ENCODE assay signal across 16 cellular contexts in genomic region chr4:41432219-41432618, GRCh38.
DNase-seq lines count a peak whose midpoint lies in the region; ATAC-seq and TF ChIP-seq lines count a peak whose summit lies in the region.
"Had no signal": no experiment of that assay in that cellular context is flagged by ENCODE, and none has a peak within 500 bp of the region (broad histone marks: within the 10 kb centered on the region; RNA-seq: fewer than 3 reads in every experiment).

No MANE protein-coding gene starts in this region.

- peak overlapping the region; percentile 41; the same call in 1 of the 2 replicates for H3K9ac ChIP-seq in HUES64 (ENCODE audit: low read depth, low read length)

- TF ChIP-seq EP300 in upper lobe of left lung (IDR thresholded peaks at IDR 0.05), result no peak

- no peak for TF ChIP-seq CTCF in coronary artery (IDR thresholded peaks at IDR 0.05)
- TF ChIP-seq CTCF in upper lobe of left lung (IDR thresholded peaks at IDR 0.05), result no peak

- ATAC-seq in upper lobe of left lung (ENCODE audit: low FRiP score in 2 of 2) (no peak), GM19463 (IDR thresholded peaks at IDR 0.05; ENCODE audit: unreplicated experiment) (no peak)
- ATAC-seq in stimulated activated naive CD8-positive, alpha-beta T cell treated with anti-CD3 and anti-CD28 coated beads, Interleukin-15, Interleukin-2, amounts not matched to agents 100 U/mL and 50 U/mL, for 24 hours, result no peak

- H3K4me3 ChIP-seq in HUES64 (ENCODE audit: low read length) (no peak overlapping the region), coronary artery (no peak overlapping the region), mesodermal cell (ENCODE audit: extremely low read depth, insufficient read depth, low read length, poor library complexity, severe bottlenecking) (no peak overlapping the region), upper lobe of left lung (no peak overlapping the region)
- H3K4me3 ChIP-seq: spleen, suprapubic skin had no signal

- WGBS in HUES64, result 26% methylated on average over 2 of the region's 2 CpGs
- WGBS in mesodermal cell (ENCODE audit: insufficient coverage in 2 of 2), 2 experiments, result no CpG with 5 or more reads among the region's 2 CpGs
- WGBS in upper lobe of left lung, 2 donors, result 61 to 84% methylated on average over 2 of the region's 2 CpGs

- H3K9me3 ChIP-seq in HUES64 (ENCODE audit: insufficient read depth, low read depth, low read length) (no peaks in the 10 kb centered on the region), mesodermal cell (ENCODE audit: control insufficient read depth, low read length) (no peaks in the 10 kb centered on the region), upper lobe of left lung (no peaks in the 10 kb centered on the region)
- H3K9me3 ChIP-seq: neutrophil, suprapubic skin had no signal

- TF ChIP-seq POLR2A in upper lobe of left lung (IDR thresholded peaks at IDR 0.05), result no peak

- DNase-seq in coronary artery (ENCODE audit: low spot score) (no peak), upper lobe of left lung (no peak), nucleus accumbens (lab: John Stamatoyannopoulos, UW) (no peak)
- DNase-seq in stimulated activated naive CD8-positive, alpha-beta T cell treated with anti-CD3 and anti-CD28 coated beads, Interleukin-15, Interleukin-2, amounts not matched to agents 100 U/mL and 50 U/mL, for 24 hours, result no peak
- DNase-seq: activated naive CD4-positive, alpha-beta T cell; KG1; NCI-H1092 treated with DMSO at 0.1 percent for 48 hours; NCI-H2107; NCI-H510A; RPMI8226; spleen had no signal

- H3K27ac ChIP-seq in HUES64 (ENCODE audit: low read depth, low read length), result peak overlapping the region; percentile 89
- peak overlapping the region; percentile 17 to 55 for H3K27ac ChIP-seq in coronary artery
- peak overlapping the region; percentile 36 for H3K27ac ChIP-seq in mesodermal cell (ENCODE audit: low read depth, low read length, severe bottlenecking)
- H3K27ac ChIP-seq in upper lobe of left lung, result peak overlapping the region; percentile 53 to 79 (median 66)
- H3K27ac ChIP-seq: neutrophil, spleen, suprapubic skin had no signal

- H3K36me3 ChIP-seq in HUES64 (ENCODE audit: insufficient read depth, low read length) (no peaks in the 10 kb centered on the region), mesodermal cell (ENCODE audit: control insufficient read depth, insufficient read depth, low read length) (no peaks in the 10 kb centered on the region), upper lobe of left lung (no peaks in the 10 kb centered on the region)
- H3K36me3 ChIP-seq: neutrophil, spleen, suprapubic skin had no signal

- no peaks in the 10 kb centered on the region for H3K27me3 ChIP-seq in HUES64 (ENCODE audit: insufficient read depth, low read length)
- H3K27me3 ChIP-seq in upper lobe of left lung, result no peaks in the 10 kb centered on the region
- H3K27me3 ChIP-seq: neutrophil, suprapubic skin had no signal

- H3K4me1 ChIP-seq in HUES64 (ENCODE audit: insufficient read depth, low read length) (peaks cover 61% of the 10 kb centered on the region), mesodermal cell (ENCODE audit: control insufficient read depth, insufficient read depth, low read length, poor library complexity, severe bottlenecking) (peaks cover 37% of the 10 kb centered on the region), upper lobe of left lung (peaks cover 41 to 67% (median 61%) of the 10 kb centered on the region in 4 donors)

Comparison
In these comparisons a context has a peak if more than half of its experiments do, and no peak if none do; other contexts are left out.
1. H3K27ac ChIP-seq: peak in every context shown above with its lines; median percentile 89 in HUES64; 66 in upper lobe of left lung; 36 in coronary artery; 36 in mesodermal cell.